Comparison of ENCODE assay signal across 21 cellular contexts in the genomic region with DNA sequence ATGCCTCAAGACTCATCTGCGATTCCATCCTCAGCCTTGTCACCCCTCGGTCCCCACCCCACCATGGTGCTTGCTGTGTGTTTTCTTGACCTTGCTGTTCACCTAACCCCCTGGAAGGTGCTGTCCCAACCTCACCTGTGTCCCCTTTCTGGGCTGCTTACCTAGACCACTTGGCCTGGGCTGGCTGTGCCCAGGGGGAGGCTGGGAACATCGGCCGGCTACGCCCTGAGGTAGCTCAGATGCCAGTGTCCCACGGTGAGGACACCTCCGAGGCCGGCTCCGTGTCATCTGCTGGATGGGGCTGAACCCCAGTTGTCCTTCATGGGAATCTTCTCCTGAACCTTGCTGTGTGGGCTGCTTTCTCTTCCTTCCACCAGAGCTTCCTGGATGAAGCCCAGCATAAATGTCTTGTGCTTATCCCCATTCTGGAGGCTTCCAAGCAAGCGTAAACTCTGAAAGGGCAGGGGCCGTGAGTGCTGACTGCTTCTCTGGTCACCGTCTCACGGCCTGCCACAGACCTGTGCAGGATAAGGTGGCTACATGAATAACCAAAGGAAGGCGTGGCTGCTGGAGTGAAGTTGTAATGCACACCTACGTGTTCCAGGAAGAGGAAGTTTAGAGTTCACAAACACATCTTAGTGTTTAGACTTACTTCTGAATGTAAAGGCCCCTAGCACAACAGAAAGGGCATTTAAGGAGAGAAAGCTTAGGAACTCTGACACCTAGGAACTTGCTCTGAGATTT.
DNase-seq lines count a peak whose midpoint lies in the region; ATAC-seq lines count a peak whose summit lies in the region.
"Had no signal": no experiment of that assay in that cellular context is flagged by ENCODE, and none has a peak within 500 bp of the region (broad histone marks: within the 10 kb centered on the region; RNA-seq: fewer than 3 reads in every experiment).

No MANE protein-coding gene starts in this region.

- no peak overlapping the region for H3K4me2 ChIP-seq in neuronal stem cell (ENCODE audit: insufficient read depth, low read length, poor library complexity, severe bottlenecking)

- no peak overlapping the region for H3K27ac ChIP-seq in effector memory CD4-positive, alpha-beta T cell (ENCODE audit: insufficient read depth, low read length, poor library complexity, severe bottlenecking)
- H3K27ac ChIP-seq in neuronal stem cell (replicated peaks; ENCODE audit: low read length): no peak overlapping the region
- H3K27ac ChIP-seq: 22Rv1, cardiac muscle cell, tibial artery had no signal

- no peak overlapping the region for H3K18ac ChIP-seq in neuronal stem cell (ENCODE audit: low read length)

- no peak for ATAC-seq in GM18873 (IDR thresholded peaks at IDR 0.05; ENCODE audit: low FRiP score, unreplicated experiment)
- ATAC-seq: left ventricle myocardium superior had no signal

- H3K4me1 ChIP-seq in effector memory CD4-positive, alpha-beta T cell (ENCODE audit: control insufficient read depth, insufficient read depth, low read length, poor library complexity, severe bottlenecking): no peaks in the 10 kb centered on the region
- H3K4me1 ChIP-seq in neuronal stem cell (ENCODE audit: control insufficient read depth in 2 of 2, insufficient read depth in 1 of 2, low read depth in 1 of 2, low read length in 2 of 2): no peaks in the 10 kb centered on the region
- H3K4me1 ChIP-seq: tibial artery had no signal

- WGBS in neuronal stem cell (ENCODE audit: extremely low coverage in 2 of 2, insufficient read length in 2 of 2, insufficient replicate concordance in 1 of 2), 2 donors: no CpG with 5 or more reads among the region's 15 CpGs

- no peak overlapping the region for H2BK5ac ChIP-seq in neuronal stem cell (ENCODE audit: low read length)

- H4K8ac ChIP-seq in neuronal stem cell (ENCODE audit: low read depth, low read length): no peak overlapping the region

- no peak overlapping the region for H2AK5ac ChIP-seq in neuronal stem cell (ENCODE audit: low read depth, low read length)

- no peak overlapping the region for H3K14ac ChIP-seq in neuronal stem cell (ENCODE audit: low read length)

- no peaks in the 10 kb centered on the region for H3K36me3 ChIP-seq in effector memory CD4-positive, alpha-beta T cell (ENCODE audit: control insufficient read depth, insufficient read depth, low read length)
- H3K36me3 ChIP-seq in neuronal stem cell (replicated peaks in 1 of 2; ENCODE audit: control insufficient read depth in 2 of 2, insufficient read depth in 2 of 2, low read length in 2 of 2): no peaks in the 10 kb centered on the region
- H3K36me3 ChIP-seq: cardiac muscle cell, tibial artery had no signal

- H3K4me3 ChIP-seq in effector memory CD4-positive, alpha-beta T cell (ENCODE audit: insufficient read depth, low read depth, low read length, poor library complexity, severe bottlenecking): peak overlapping the region; percentile 17
- H3K4me3 ChIP-seq in neuronal stem cell (ENCODE audit: low read length in 2 of 2): peak overlapping the region in 1 of 2 donors; percentile 18
- H3K4me3 ChIP-seq: cardiac muscle cell, tibial artery had no signal

- no peaks in the 10 kb centered on the region for H3K27me3 ChIP-seq in effector memory CD4-positive, alpha-beta T cell (replicated peaks; ENCODE audit: control insufficient read depth, insufficient read depth, low read length, poor library complexity, severe bottlenecking)
- peaks cover 0 to 3% (median 0%) of the 10 kb centered on the region in 3 experiments for H3K27me3 ChIP-seq in neuronal stem cell (ENCODE audit: control insufficient read depth in 3 of 3, insufficient read depth in 3 of 3, low read depth in 1 of 3, low read length in 3 of 3)
- H3K27me3 ChIP-seq: cardiac muscle cell, tibial artery had no signal

- peak overlapping the region; percentile 51 for H3K9ac ChIP-seq in neuronal stem cell (ENCODE audit: low read depth, low read length, poor library complexity)

- H2BK120ac ChIP-seq in neuronal stem cell (ENCODE audit: low read depth, low read length): no peak overlapping the region

- H3K9me3 ChIP-seq in effector memory CD4-positive, alpha-beta T cell (ENCODE audit: control insufficient read depth, low read length): no peaks in the 10 kb centered on the region
- H3K9me3 ChIP-seq in neuronal stem cell (replicated peaks in 1 of 2; ENCODE audit: control insufficient read depth in 2 of 2, insufficient read depth in 1 of 2, low read depth in 1 of 2, low read length in 2 of 2): peaks cover 0 to 25% of the 10 kb centered on the region in 2 donors
- H3K9me3 ChIP-seq: tibial artery had no signal

- no peak overlapping the region for H4K91ac ChIP-seq in neuronal stem cell (ENCODE audit: low read depth, low read length, poor library complexity)

- no peak overlapping the region for H3K23ac ChIP-seq in neuronal stem cell (ENCODE audit: low read depth, low read length, poor library complexity)

- no peak overlapping the region for H3K4ac ChIP-seq in neuronal stem cell (ENCODE audit: low read length)

- no peak overlapping the region for H2BK15ac ChIP-seq in neuronal stem cell (ENCODE audit: low read length)

- no peaks in the 10 kb centered on the region for H3K79me1 ChIP-seq in neuronal stem cell (ENCODE audit: low read depth, low read length)

- H2AFZ ChIP-seq in neuronal stem cell (ENCODE audit: low read length): no peak overlapping the region

- DNase-seq in DMS79 treated with DMSO at 0.1 percent for 48 hours (lab: John Stamatoyannopoulos, UW): peak; percentile 6
- DNase-seq in DMS79 (lab: John Stamatoyannopoulos, UW): no peak
- peak; percentile 13 for DNase-seq in SW480 (ENCODE audit: low spot score)
- DNase-seq in effector memory CD4-positive, alpha-beta T cell: no peak
- no peak for DNase-seq in neuronal stem cell (ENCODE audit: low spot score)
- DNase-seq in OCI-M1 (lab: John Stamatoyannopoulos, UW): no peak
- DNase-seq in germinal center (ENCODE audit: low spot score): no peak
- DNase-seq: activated CD4-positive, CD25-positive, alpha-beta regulatory T cell treated with anti-CD3 and anti-CD28 coated beads, Interleukin-2, amount 50 U/mL, for 72 hours; activated effector memory CD4-positive, alpha-beta T cell treated with anti-CD3 and anti-CD28 coated beads, Interleukin-2, amount 50 U/mL, for 16 hours; amniotic stem cell; COR-L47; foreskin fibroblast; immature natural killer cell; Karpas-422; left ventricle myocardium superior; NCI-H187 treated with DMSO at 0.1 percent for 48 hours; NCI-H748 treated with DMSO at 0.1 percent for 48 hours; tibial artery had no signal

- H2BK12ac ChIP-seq in neuronal stem cell (ENCODE audit: low read length): no peak overlapping the region

Comparison
In these comparisons a context has a peak if more than half of its experiments do, and no peak if none do; other contexts are left out.
1. DNase-seq: peak in DMS79 treated with DMSO at 0.1 percent for 48 hours (single experiment) and SW480 (single experiment); none in DMS79 (single experiment), effector memory CD4-positive, alpha-beta T cell (0 of 3), neuronal stem cell (single experiment), OCI-M1 (single experiment) and germinal center (single experiment).